Comparison of ENCODE assay signal across 11 cellular contexts in genomic region chr22:31148516-31148915, GRCh38. TPM values are rescaled to one million over a fixed set of nuclear protein-coding genes. Genes with fewer than 3 reads are reported as not detected.
DNase-seq lines count a peak whose midpoint lies in the region; ATAC-seq and TF ChIP-seq lines count a peak whose summit lies in the region.
"Had no signal": no experiment of that assay in that cellular context is flagged by ENCODE, and none has a peak within 500 bp of the region (broad histone marks: within the 10 kb centered on the region; RNA-seq: fewer than 3 reads in every experiment).

No MANE protein-coding gene starts in this region.

- ATAC-seq in GM23338 = no peak; the same call in 2 of the 3 replicates
- peak; percentile 85 to 94 for ATAC-seq in right cardiac atrium

- no peaks in the 10 kb centered on the region for H3F3A ChIP-seq in GM23338 (replicated peaks; ENCODE audit: low read depth)

- H4K20me1 ChIP-seq in GM23338 (replicated peaks; ENCODE audit: insufficient read depth) = no peaks in the 10 kb centered on the region

- TF ChIP-seq POLR2A in suprapubic skin (IDR thresholded peaks at IDR 0.05) = no peak

- H3K4me3 ChIP-seq in GM23338 = no peak overlapping the region
- H3K4me3 ChIP-seq in cardiac fibroblast (replicated peaks in 1 of 2; ENCODE audit: low read depth in 2 of 2, low read length in 2 of 2) = no peak overlapping the region
- H3K4me3 ChIP-seq in right cardiac atrium (ENCODE audit: low read length) = no peak overlapping the region
- H3K4me3 ChIP-seq in skeletal muscle cell (ENCODE audit: low read depth, low read length) = no peak overlapping the region
- no peak overlapping the region for H3K4me3 ChIP-seq in suprapubic skin

- H3K4me3 Mint-ChIP-seq in GM23338 = no peak overlapping the region
- no peak overlapping the region for H3K4me3 Mint-ChIP-seq in Calu3 (ENCODE audit: low read depth, unreplicated experiment)

- H3K9me3 Mint-ChIP-seq in GM23338 (peaks cover 33% of the 10 kb centered on the region), Calu3 (ENCODE audit: low read depth, unreplicated experiment) (no peaks in the 10 kb centered on the region)

- H3K27ac ChIP-seq in GM23338 (ENCODE audit: low read depth) = no peak overlapping the region
- H3K27ac ChIP-seq in right cardiac atrium (ENCODE audit: low read length) = peak overlapping the region; percentile 65
- H3K27ac ChIP-seq in suprapubic skin = no peak overlapping the region

- no TSS peak for BruUV-seq in Calu3 (replicated peaks; lab: Mats Ljungman, UMichigan)

- H3K36me3 ChIP-seq in GM23338 (ENCODE audit: insufficient read depth) (no peaks in the 10 kb centered on the region), suprapubic skin (no peaks in the 10 kb centered on the region)

- H2AFZ ChIP-seq in GM23338 = peak overlapping the region; percentile 53

- intact Hi-C loops in right cardiac atrium (cut with DNase I) (loop anchor here in 3 of 4 donors (2.0 to 10.0 kb wide), 6 partner anchors 36 to 204 kb away; partner anchors contain the start of gene SELENOM (in 1 of the 3)), Calu3 (cut with micrococcal nuclease; ENCODE audit: unreplicated experiment) (loop anchor here (2.0 kb wide), 2 partner anchors 202 to 386 kb away; no protein-coding TSS in a partner anchor)

- WGBS in right cardiac atrium = 35% methylated on average over 1 of the region's 1 CpG
- 73% methylated on average over 1 of the region's 1 CpG for WGBS in suprapubic skin

- H3K9me3 ChIP-seq in right cardiac atrium (ENCODE audit: control insufficient read depth, low read length) (no peaks in the 10 kb centered on the region), suprapubic skin (no peaks in the 10 kb centered on the region)

- H3K27me3 Mint-ChIP-seq in GM23338 (ENCODE audit: insufficient read depth, low read depth, poor library complexity) = peaks cover 13% of the 10 kb centered on the region
- peaks cover 5% of the 10 kb centered on the region for H3K27me3 Mint-ChIP-seq in Calu3 (ENCODE audit: unreplicated experiment)

- no peaks in the 10 kb centered on the region for H3K4me1 ChIP-seq in GM23338 (ENCODE audit: insufficient read depth)
- no peaks in the 10 kb centered on the region for H3K4me1 ChIP-seq in right cardiac atrium (ENCODE audit: control insufficient read depth, insufficient read depth, low read length)
- H3K4me1 ChIP-seq in suprapubic skin = peaks cover 7% of the 10 kb centered on the region

- DNase-seq in GM23338 (ENCODE audit: low spot score) = no peak
- peak; percentile 71 to 72 for DNase-seq in cardiac fibroblast (ENCODE audit: low read depth in 2 of 2)
- DNase-seq in right cardiac atrium = peak in 2 of 3 donors; percentile 30 to 64
- DNase-seq in skeletal muscle cell (ENCODE audit: low read depth) = peak; percentile 35
- no peak for DNase-seq in anterior cingulate cortex (lab: John Stamatoyannopoulos, UW)
- no peak for DNase-seq in NCI-H524 (lab: John Stamatoyannopoulos, UW)
- DNase-seq in Calu3 = no peak
- no peak for DNase-seq in suprapubic skin (ENCODE audit: low spot score in 2 of 2)
- DNase-seq: activated CD8-positive, alpha-beta memory T cell treated with anti-CD3 and anti-CD28 coated beads, Interleukin-2, amount 50 U/mL, for 48 hours had no signal

- TF ChIP-seq CTCF in GM23338 (conservative IDR thresholded peaks at IDR 0.05; ENCODE audit: low read depth in 2 of 2) (no peak), cardiac fibroblast (IDR thresholded peaks at IDR 0.05; ENCODE audit: low read depth, low read length) (no peak), Calu3 (IDR thresholded peaks at IDR 0.05; ENCODE audit: unreplicated experiment) (no peak), suprapubic skin (IDR thresholded peaks at IDR 0.05) (no peak)

- H3K79me2 ChIP-seq in GM23338 (replicated peaks; ENCODE audit: insufficient read depth) = no peaks in the 10 kb centered on the region

- H3K4me1 Mint-ChIP-seq in GM23338 (no peaks in the 10 kb centered on the region), Calu3 (ENCODE audit: low read depth, unreplicated experiment) (peaks cover 10% of the 10 kb centered on the region)

- H3K27me3 ChIP-seq in GM23338 (ENCODE audit: insufficient read depth) = no peaks in the 10 kb centered on the region
- H3K27me3 ChIP-seq in right cardiac atrium (ENCODE audit: control insufficient read depth, insufficient read depth) = no peaks in the 10 kb centered on the region
- H3K27me3 ChIP-seq in suprapubic skin = no peaks in the 10 kb centered on the region

- TF ChIP-seq EP300 in suprapubic skin (IDR thresholded peaks at IDR 0.05) = no peak

- no peak overlapping the region for H3K4me2 ChIP-seq in GM23338

- H3K9me2 ChIP-seq in GM23338 (ENCODE audit: insufficient read depth) = no peaks in the 10 kb centered on the region

- peaks cover 4% of the 10 kb centered on the region; the same call in 1 of the 3 replicates for H3K36me3 Mint-ChIP-seq in GM23338 (ENCODE audit: low read depth)
- no peaks in the 10 kb centered on the region for H3K36me3 Mint-ChIP-seq in Calu3 (ENCODE audit: insufficient read depth, unreplicated experiment)

- CTCF ChIA-PET in Calu3 (lab: Charles Lee) = interaction anchor here (1.0 to 2.1 kb wide), 3 partner anchors 40 to 227 kb away, joined by 3 to 12 read pairs (median 6); partner anchors contain the start of gene SELENOM

- H3K27ac Mint-ChIP-seq in GM23338 (no peak overlapping the region), Calu3 (ENCODE audit: unreplicated experiment) (no peak overlapping the region)

TF ChIP-seq in GM23338, 12 proteins besides CTCF, POLR2A, EP300 and RAD21 (continues in another document):
- TF ChIP-seq, protein P1, sequence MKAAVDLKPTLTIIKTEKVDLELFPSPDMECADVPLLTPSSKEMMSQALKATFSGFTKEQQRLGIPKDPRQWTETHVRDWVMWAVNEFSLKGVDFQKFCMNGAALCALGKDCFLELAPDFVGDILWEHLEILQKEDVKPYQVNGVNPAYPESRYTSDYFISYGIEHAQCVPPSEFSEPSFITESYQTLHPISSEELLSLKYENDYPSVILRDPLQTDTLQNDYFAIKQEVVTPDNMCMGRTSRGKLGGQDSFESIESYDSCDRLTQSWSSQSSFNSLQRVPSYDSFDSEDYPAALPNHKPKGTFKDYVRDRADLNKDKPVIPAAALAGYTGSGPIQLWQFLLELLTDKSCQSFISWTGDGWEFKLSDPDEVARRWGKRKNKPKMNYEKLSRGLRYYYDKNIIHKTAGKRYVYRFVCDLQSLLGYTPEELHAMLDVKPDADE (IDR thresholded peaks at IDR 0.05) = no peak
- TF ChIP-seq EZH2 (IDR thresholded peaks at IDR 0.05; ENCODE audit: low read depth, unreplicated experiment) (no peak), POLR2AphosphoS5 (IDR thresholded peaks at IDR 0.05; ENCODE audit: low read depth) (no peak), CREB1 (CRISPR knock-in tag; IDR thresholded peaks at IDR 0.05; ENCODE audit: low read depth) (no peak), REST (IDR thresholded peaks at IDR 0.05; ENCODE audit: unreplicated experiment) (no peak), STAT1 (IDR thresholded peaks at IDR 0.05; ENCODE audit: unreplicated experiment) (no peak)

RNA-seq across cellular contexts. Expression of gene PLA2G3, which starts 8.2 kb away (rescaled TPM):
- total RNA-seq in GM23338 (2014; rRNA removed; shearing (Covaris generic)) = 31.0 and 34.5 TPM in 2 replicates
- polyA plus RNA-seq in GM23338 (2016; fragmentation: Nextera tagmentation; extraction: Ambion mirVana) (15.3 and 18.0 TPM in 2 replicates), right cardiac atrium (not detected)
- total RNA-seq in right cardiac atrium (not detected), Calu3 (2022) (not detected in 2 replicates), suprapubic skin (1 to 10 TPM; 3.1 to 9.5 (median 7.6) TPM)
- total RNA-seq: subcutaneous adipose tissue had no signal
- polyA plus RNA-seq: neural cell had no signal

RNA-seq across cellular contexts. Expression of gene RNF185, which starts 11.5 kb away (rescaled TPM):
- 13.6 and 15.5 TPM in 2 replicates for total RNA-seq in GM23338 (2014; rRNA removed; shearing (Covaris generic))
- polyA plus RNA-seq in GM23338 (2016; fragmentation: Nextera tagmentation; extraction: Ambion mirVana) (6.8 and 7.6 TPM in 2 replicates), right cardiac atrium (15.1 TPM)
- total RNA-seq in right cardiac atrium (10 to 100 TPM; 20.3 to 23.2 (median 21.6) TPM), Calu3 (2022) (19.5 and 20.2 TPM in 2 replicates), suprapubic skin (10 to 100 TPM; 36.0 to 41.9 (median 38.9) TPM)

RNA-seq across cellular contexts. Expression of gene INPP5J, which starts 25.8 kb away (rescaled TPM):
- total RNA-seq in GM23338 (2014; rRNA removed; shearing (Covaris generic)) = 11.2 and 14.5 TPM in 2 replicates
- 4.8 and 5.3 TPM in 2 replicates for polyA plus RNA-seq in GM23338 (2016; fragmentation: Nextera tagmentation; extraction: Ambion mirVana)
- total RNA-seq in right cardiac atrium = 10 to 100 TPM; 28.8 to 62.1 (median 50.7) TPM
- polyA plus RNA-seq in right cardiac atrium = 28.9 TPM
- total RNA-seq in Calu3 (2022) = 4.1 and 4.2 TPM in 2 replicates
- total RNA-seq in suprapubic skin = 1 to 10 TPM in 3 of 4 donors, under 1 TPM in 1; 0.26 to 3.2 (median 2.5) TPM
- total RNA-seq: subcutaneous adipose tissue had no signal

RNA-seq across cellular contexts. Expression of gene SELENOM, which starts 41.1 kb away (rescaled TPM):
- 44.9 and 67.6 TPM in 2 replicates for total RNA-seq in GM23338 (2014; rRNA removed; shearing (Covaris generic))
- polyA plus RNA-seq in GM23338 (2016; fragmentation: Nextera tagmentation; extraction: Ambion mirVana) (49.7 and 50.8 TPM in 2 replicates), right cardiac atrium (219 TPM)
- total RNA-seq in right cardiac atrium (100 to 1,000 TPM; 167 to 205 (median 176) TPM), Calu3 (2022) (2.5 TPM in 1 of 2 replicates, not detected in the other), suprapubic skin (10 to 100 TPM; 37.4 to 72.1 (median 56.0) TPM)

Comparison
In these comparisons a context has a peak if more than half of its experiments do, and no peak if none do; other contexts are left out.
1. DNase-seq: peak in cardiac fibroblast (2 of 2), right cardiac atrium (2 of 3) and skeletal muscle cell (single experiment); none in GM23338 (single experiment), anterior cingulate cortex (0 of 58), NCI-H524 (0 of 2), Calu3 (single experiment) and suprapubic skin (0 of 2).